ENCODE assay signal across 14 cellular contexts in the genomic region with DNA sequence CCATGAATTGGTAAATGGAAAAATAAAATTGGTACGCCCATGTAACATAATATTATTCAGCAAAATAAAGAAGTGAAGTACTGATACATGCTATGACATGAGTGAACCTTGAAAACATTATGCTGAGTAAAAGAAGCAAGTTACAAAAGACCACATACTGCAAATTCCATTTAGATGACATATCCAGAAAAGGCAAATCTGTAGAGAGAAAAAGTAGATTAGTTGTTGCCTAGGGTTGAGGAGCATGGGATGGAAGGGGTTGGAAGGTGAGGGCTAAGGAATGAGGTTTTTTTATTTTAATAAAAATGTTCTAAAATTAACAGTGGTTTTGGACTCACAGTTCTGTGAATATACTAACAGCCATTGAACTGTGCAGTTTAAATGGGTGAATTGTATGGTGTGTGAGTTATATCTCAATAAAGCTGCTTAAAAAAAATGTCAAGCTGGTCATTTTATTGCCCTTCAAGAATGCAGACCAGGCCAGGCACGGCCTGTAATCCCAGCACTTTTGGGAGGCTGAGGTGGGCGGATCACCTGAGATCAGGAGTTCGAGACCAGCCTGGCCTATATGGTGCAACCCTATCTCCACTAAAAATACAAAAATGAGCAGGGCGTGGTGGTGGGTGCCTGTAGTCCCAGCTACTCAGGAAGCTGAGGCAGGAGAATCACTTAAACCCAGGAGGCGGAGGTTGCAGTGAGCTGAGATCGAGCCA. TPM values are rescaled to one million over a fixed set of nuclear protein-coding genes. Genes with fewer than 3 reads are reported as not detected.
DNase-seq lines count a peak whose midpoint lies in the region; ATAC-seq and TF ChIP-seq lines count a peak whose summit lies in the region.
"Had no signal": no experiment of that assay in that cellular context is flagged by ENCODE, and none has a peak within 500 bp of the region (broad histone marks: within the 10 kb centered on the region; RNA-seq: fewer than 3 reads in every experiment).

No MANE protein-coding gene starts in this region.

- peak overlapping the region in 1 of 2 experiments; percentile 61; a peak in 2 of 4 replicates for H4K8ac ChIP-seq in IMR-90 (ENCODE audit: low read depth in 2 of 2, low read length in 2 of 2)

- H4K91ac ChIP-seq in IMR-90 (ENCODE audit: insufficient read depth, low read depth, low read length) = peak overlapping the region; percentile 45; the same call in 1 of the 2 replicates

- H3K27me3 ChIP-seq in IMR-90 (ENCODE audit: control insufficient read depth, insufficient read depth, low read length) = no peaks in the 10 kb centered on the region
- no peaks in the 10 kb centered on the region for H3K27me3 ChIP-seq in body of pancreas
- H3K27me3 ChIP-seq in HAP-1 (ENCODE audit: low read depth) = no peaks in the 10 kb centered on the region
- H3K27me3 ChIP-seq: upper lobe of left lung had no signal

- H3K4me1 ChIP-seq in IMR-90 (ENCODE audit: control insufficient read depth, insufficient read depth, low read length) (peaks cover 15% of the 10 kb centered on the region), body of pancreas (peaks cover 4% of the 10 kb centered on the region), HAP-1 (peaks cover 24% of the 10 kb centered on the region)

- BruUV-seq in IMR-90 (replicated peaks; lab: Mats Ljungman, UMichigan) = no TSS peak

- H2BK120ac ChIP-seq in IMR-90 (ENCODE audit: low read depth, low read length) = peak overlapping the region; percentile 90

- H3K9me3 ChIP-seq in IMR-90 (ENCODE audit: control insufficient read depth, insufficient read depth, low read length) = no peaks in the 10 kb centered on the region
- H3K9me3 ChIP-seq in body of pancreas = no peaks in the 10 kb centered on the region
- H3K9me3 ChIP-seq in HAP-1 = no peaks in the 10 kb centered on the region
- H3K9me3 ChIP-seq: upper lobe of left lung had no signal

- H3K9me1 ChIP-seq in IMR-90 (ENCODE audit: insufficient read depth, low read length) = peaks cover 18% of the 10 kb centered on the region

- H3K56ac ChIP-seq in IMR-90 (ENCODE audit: extremely low read depth, insufficient read depth, low read length) = peak overlapping the region; percentile 10; the same call in 1 of the 2 replicates

- ATAC-seq in IMR-90 (ENCODE audit: low read depth) (peak; percentile 67), body of pancreas (peak; percentile 54), GM19328 (IDR thresholded peaks at IDR 0.05; ENCODE audit: unreplicated experiment) (no peak)

- H3K27ac ChIP-seq in IMR-90 (ENCODE audit: insufficient read depth, low read length) (peak overlapping the region; percentile 70), body of pancreas (no peak overlapping the region)
- H3K27ac ChIP-seq: C4-2B, upper lobe of left lung had no signal

- in situ Hi-C loops in IMR-90 (cut with MboI; ENCODE audit: low sequenced_read_pairs) = no loop called here
- in situ Hi-C loops in HAP-1 (cut with MboI; ENCODE audit: low sequenced_read_pairs) = no loop called here

- peak overlapping the region; percentile 89 for H3K4ac ChIP-seq in IMR-90 (ENCODE audit: low read depth, low read length)

- H2AK5ac ChIP-seq in IMR-90 (ENCODE audit: low read depth, low read length) = 0 out of 2 replicates have a peak overlapping the region, but pooled peaks have one; percentile 41

- no peak for TF ChIP-seq RAD21 in IMR-90 (IDR thresholded peaks at IDR 0.05; ENCODE audit: low read length)

- peak overlapping the region; percentile 66; the same call in 1 of the 2 replicates for H3K4me2 ChIP-seq in IMR-90 (ENCODE audit: low read depth, low read length)

- no peaks in the 10 kb centered on the region for H3K36me3 ChIP-seq in IMR-90 (ENCODE audit: control insufficient read depth, insufficient read depth, low read length)
- H3K36me3 ChIP-seq in body of pancreas (replicated peaks in 1 of 2; ENCODE audit: insufficient read depth in 1 of 2, low read depth in 2 of 2) = no peaks in the 10 kb centered on the region
- no peaks in the 10 kb centered on the region for H3K36me3 ChIP-seq in HAP-1 (replicated peaks)
- H3K36me3 ChIP-seq: upper lobe of left lung had no signal

- H2BK5ac ChIP-seq in IMR-90 (ENCODE audit: low read depth, low read length, poor library complexity, severe bottlenecking) = peak overlapping the region; percentile 93

- POLR2A ChIA-PET in IMR-90 (lab: Charles Lee; ENCODE audit: unreplicated experiment) = no interaction called here

- no CpG with 5 or more reads among the region's 7 CpGs for WGBS in IMR-90 (ENCODE audit: extremely low coverage in 2 of 2, insufficient read length in 1 of 2), 2 experiments
- WGBS in body of pancreas, 2 donors = 84 to 86% methylated on average over 7 of the region's 7 CpGs

- peaks cover 0 to 2% of the 10 kb centered on the region in 2 experiments; a peak in 1 of 4 replicates for H3K79me1 ChIP-seq in IMR-90 (ENCODE audit: low read depth in 1 of 2, low read length in 2 of 2)

- peak overlapping the region; percentile 11 for H3K18ac ChIP-seq in IMR-90 (ENCODE audit: low read depth, low read length)

- H4K20me1 ChIP-seq in IMR-90 (ENCODE audit: insufficient read depth, low read length) = no peaks in the 10 kb centered on the region; the same call in 1 of the 2 replicates

- H4K5ac ChIP-seq in IMR-90 (ENCODE audit: low read depth, low read length) = peak overlapping the region; percentile 61; the same call in 1 of the 2 replicates

- H3K4me3 ChIP-seq in IMR-90 (ENCODE audit: insufficient read depth, low read depth, low read length) (no peak overlapping the region), body of pancreas (no peak overlapping the region), HAP-1 (no peak overlapping the region)
- H3K4me3 ChIP-seq: upper lobe of left lung had no signal

- H2BK20ac ChIP-seq in IMR-90 (ENCODE audit: low read depth, low read length) = peak overlapping the region; percentile 81

- H3K9ac ChIP-seq in IMR-90 (ENCODE audit: low read depth, low read length) = no peak overlapping the region

- no peak overlapping the region for H2AFZ ChIP-seq in IMR-90 (replicated peaks; ENCODE audit: low read length, poor library complexity)

- CTCF ChIA-PET in IMR-90 (lab: Yijun Ruan, JAX) = interaction anchor here (0.5 kb wide), 1 partner anchor 95 kb away, joined by 5 read pairs; no protein-coding TSS in a partner anchor

- no peak overlapping the region for H2AK9ac ChIP-seq in IMR-90 (replicated peaks; ENCODE audit: low read depth, low read length, poor library complexity)

- dilution Hi-C loops in IMR-90 (cut with HindIII; ENCODE audit: low sequenced_read_pairs, unreplicated experiment) = no loop called here

- TF ChIP-seq POLR2A in IMR-90 (IDR thresholded peaks at IDR 0.05; ENCODE audit: low read depth, low read length) (no peak), body of pancreas (IDR thresholded peaks at IDR 0.05) (no peak)

- peak overlapping the region; percentile 38 for H3K14ac ChIP-seq in IMR-90 (replicated peaks; ENCODE audit: low read depth, low read length)

- TF ChIP-seq CTCF in IMR-90 (conservative IDR thresholded peaks at IDR 0.05; ENCODE audit: low read depth, low read length) = no peak
- no peak for TF ChIP-seq CTCF in body of pancreas (IDR thresholded peaks at IDR 0.05)

- intact Hi-C loops in IMR-90 (cut with micrococcal nuclease) (no loop called here), body of pancreas (cut with DNase I) (no loop called here)

- H2BK15ac ChIP-seq in IMR-90 (ENCODE audit: low read depth, low read length) = peak overlapping the region; percentile 54; the same call in 1 of the 3 replicates

- H3K23ac ChIP-seq in IMR-90 (ENCODE audit: low read depth, low read length) = no peak overlapping the region

- DNase-seq in AG08396 (ENCODE audit: low spot score) = peak; percentile 35
- DNase-seq in IMR-90 = peak; percentile 90
- no peak for DNase-seq in body of pancreas
- DNase-seq in kidney glomerular epithelial cell (lab: John Stamatoyannopoulos, UW) = peak; percentile 94
- DNase-seq in activated gamma-delta T cell treated with Interleukin-2 at 50 U/mL for 16 hours = no peak
- no peak for DNase-seq in NOMO-1 treated with DMSO at 0.1 percent for 48 hours (lab: John Stamatoyannopoulos, UW; ENCODE audit: unreplicated experiment)
- DNase-seq in HAP-1 (ENCODE audit: low spot score in 2 of 2) = no peak
- DNase-seq: activated CD4-positive, alpha-beta T cell treated with anti-CD3 and anti-CD28 coated beads, Interleukin-2, amount 50 U/mL, for 1 hour; left cardiac atrium; posterior cingulate gyrus; SHP77 treated with DMSO at 0.1 percent for 48 hours; upper lobe of left lung had no signal

TF ChIP-seq in IMR-90, 13 proteins besides CTCF, POLR2A, EP300 and RAD21 (continues in another document):
- TF ChIP-seq BHLHE40 (IDR thresholded peaks at IDR 0.05; ENCODE audit: low read depth, low read length) (no peak), RFX5 (IDR thresholded peaks at IDR 0.05; ENCODE audit: low read depth, low read length) (no peak), RCOR1 (IDR thresholded peaks at IDR 0.05; ENCODE audit: insufficient replicate concordance, low read length) (no peak), MAZ (IDR thresholded peaks at IDR 0.05; ENCODE audit: borderline replicate concordance, low read depth, low read length) (no peak), SMC3 (IDR thresholded peaks at IDR 0.05; ENCODE audit: low read depth, low read length) (no peak), MAFK (IDR thresholded peaks at IDR 0.05; ENCODE audit: low read depth, low read length) (peak; percentile 56; the same call in 1 of the 2 replicates), NFE2L2 (IDR thresholded peaks at IDR 0.05; ENCODE audit: low read depth, low read length) (no peak), CHD1 (IDR thresholded peaks at IDR 0.05; ENCODE audit: low read depth, low read length) (no peak), MXI1 (IDR thresholded peaks at IDR 0.05; ENCODE audit: borderline replicate concordance, low read depth, low read length) (no peak), FOS (IDR thresholded peaks at IDR 0.05; ENCODE audit: low read depth, low read length) (no peak; the same call in 1 of the 2 replicates), CEBPB (IDR thresholded peaks at IDR 0.05; ENCODE audit: low read depth, low read length) (peak; percentile 71)
- TF ChIP-seq, protein P1, sequence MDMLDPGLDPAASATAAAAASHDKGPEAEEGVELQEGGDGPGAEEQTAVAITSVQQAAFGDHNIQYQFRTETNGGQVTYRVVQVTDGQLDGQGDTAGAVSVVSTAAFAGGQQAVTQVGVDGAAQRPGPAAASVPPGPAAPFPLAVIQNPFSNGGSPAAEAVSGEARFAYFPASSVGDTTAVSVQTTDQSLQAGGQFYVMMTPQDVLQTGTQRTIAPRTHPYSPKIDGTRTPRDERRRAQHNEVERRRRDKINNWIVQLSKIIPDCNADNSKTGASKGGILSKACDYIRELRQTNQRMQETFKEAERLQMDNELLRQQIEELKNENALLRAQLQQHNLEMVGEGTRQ (IDR thresholded peaks at IDR 0.05; ENCODE audit: low read depth, low read length) = no peak

RNA-seq across cellular contexts. Expression of a gene that starts 8.1 kb away (rescaled TPM):
- 57.7 and 58.6 TPM in 2 replicates for total RNA-seq in IMR-90 (2012; rRNA removed)
- 18.7 and 21.2 TPM in 2 replicates for polyA plus RNA-seq in IMR-90 (2012; rRNA removed)
- 3.7 and 4.9 TPM in 2 replicates for polyA plus RNA-seq in IMR-90 (2012; cell fraction: cytosol; rRNA removed)
- 5.5 and 51.9 TPM in 2 replicates for polyA plus RNA-seq in IMR-90 (2012; cell fraction: nucleus; rRNA removed; ENCODE audit: low replicate concordance)
- 10 to 100 TPM; 45.8 to 48.8 TPM for total RNA-seq in body of pancreas

Comparison
In these comparisons a context has a peak if more than half of its experiments do, and no peak if none do; other contexts are left out.
1. DNase-seq: peak in AG08396 (single experiment), IMR-90 (single experiment) and kidney glomerular epithelial cell (single experiment); none in body of pancreas (0 of 4), activated gamma-delta T cell treated with Interleukin-2 at 50 U/mL for 16 hours (single experiment), NOMO-1 treated with DMSO at 0.1 percent for 48 hours (single experiment) and HAP-1 (0 of 2).